8 cellular contexts compared by ENCODE assay signal in genomic region chr10:114550756-114551290, GRCh38.
DNase-seq lines count a peak whose midpoint lies in the region; ATAC-seq and TF ChIP-seq lines count a peak whose summit lies in the region.

No MANE protein-coding gene starts in this region.

- CTCF ChIA-PET in A673 (lab: Charles Lee) = no interaction called here
- CTCF ChIA-PET in Panc1 (lab: Charles Lee) = interaction anchor here (1.0 kb wide), 1 partner anchor 247 kb away, joined by 4 read pairs; no protein-coding TSS in a partner anchor

- H4K20me1 ChIP-seq in GM23338 (replicated peaks; ENCODE audit: insufficient read depth) = no peaks in the 10 kb centered on the region

- H3K4me1 ChIP-seq in A673 (ENCODE audit: insufficient read depth, low read length, poor library complexity, severe bottlenecking) = peaks cover 6% of the 10 kb centered on the region
- no peaks in the 10 kb centered on the region for H3K4me1 ChIP-seq in GM23338 (ENCODE audit: insufficient read depth)
- peaks cover 34% of the 10 kb centered on the region for H3K4me1 ChIP-seq in Panc1 (ENCODE audit: control insufficient read depth, insufficient read depth, low read length)
- peaks cover 0 to 3% of the 10 kb centered on the region in 2 donors for H3K4me1 ChIP-seq in esophagus (ENCODE audit: control insufficient read depth in 2 of 2, insufficient read depth in 2 of 2, low read length in 1 of 2)
- peaks cover 2% of the 10 kb centered on the region for H3K4me1 ChIP-seq in ovary (ENCODE audit: insufficient read depth)

- POLR2A ChIA-PET in A673 (lab: Charles Lee; ENCODE audit: low non-redundant PET) = no interaction called here
- POLR2A ChIA-PET in Panc1 (lab: Charles Lee) = no interaction called here

- DNase-seq in A673 (ENCODE audit: low spot score) (peak; percentile 65), GM23338 (ENCODE audit: low spot score) (peak; percentile 55), Panc1 (ENCODE audit: low read depth, low spot score) (no peak), ovary (no peak)
- DNase-seq in stimulated activated naive CD4-positive, alpha-beta T cell treated with Interleukin-2 at 50 U/mL for 16 hours (lab: John Stamatoyannopoulos, UW) = no peak

- peaks cover 2% of the 10 kb centered on the region for H3K27me3 Mint-ChIP-seq in GM23338 (ENCODE audit: insufficient read depth, low read depth, poor library complexity)

- H3K27me3 ChIP-seq in A673 (replicated peaks; ENCODE audit: insufficient read depth, low read depth, low read length, poor library complexity) (no peaks in the 10 kb centered on the region), GM23338 (ENCODE audit: insufficient read depth) (no peaks in the 10 kb centered on the region), Panc1 (ENCODE audit: control insufficient read depth, insufficient read depth, low read length) (no peaks in the 10 kb centered on the region), esophagus (ENCODE audit: control insufficient read depth in 1 of 2, insufficient read depth in 2 of 2, low read length in 2 of 2) (no peaks in the 10 kb centered on the region), ovary (no peaks in the 10 kb centered on the region)

- no peaks in the 10 kb centered on the region for H3K4me1 Mint-ChIP-seq in GM23338

- H3K9me2 ChIP-seq in GM23338 (ENCODE audit: insufficient read depth) = no peaks in the 10 kb centered on the region

- TF ChIP-seq CTCF in A673 (conservative IDR thresholded peaks at IDR 0.05; ENCODE audit: low read depth, low read length) = peak; percentile 66
- TF ChIP-seq CTCF in GM23338 (conservative IDR thresholded peaks at IDR 0.05; ENCODE audit: low read depth in 2 of 2) = peak in 1 of 2 experiments; percentile 74; a peak in 3 of 4 replicates
- peak; percentile 62 for TF ChIP-seq CTCF in Panc1 (IDR thresholded peaks at IDR 0.05)
- peak; percentile 51 to 60 (median 55) for TF ChIP-seq CTCF in ovary (IDR thresholded peaks at IDR 0.05)

- H3K36me3 Mint-ChIP-seq in GM23338 (ENCODE audit: low read depth) = no peaks in the 10 kb centered on the region

- no peaks in the 10 kb centered on the region for H3K79me2 ChIP-seq in GM23338 (replicated peaks; ENCODE audit: insufficient read depth)

- no peak overlapping the region for H3K27ac Mint-ChIP-seq in GM23338

- no peaks in the 10 kb centered on the region for H3F3A ChIP-seq in GM23338 (replicated peaks; ENCODE audit: low read depth)

- H2AFZ ChIP-seq in GM23338 = no peak overlapping the region

- TF ChIP-seq POLR2A in ovary (IDR thresholded peaks at IDR 0.05) = no peak

- TF ChIP-seq EP300 in ovary (IDR thresholded peaks at IDR 0.05) = no peak

- H3K4me2 ChIP-seq in GM23338 = no peak overlapping the region

- ATAC-seq in GM23338 = no peak
- peak; percentile 43 for ATAC-seq in Panc1
- ATAC-seq in GM18498 (IDR thresholded peaks at IDR 0.05; ENCODE audit: unreplicated experiment) = no peak
- no peak for ATAC-seq in HG03139 (IDR thresholded peaks at IDR 0.05; ENCODE audit: unreplicated experiment)

- H3K27ac ChIP-seq in A673 (ENCODE audit: low read depth, low read length, poor library complexity, severe bottlenecking) (no peak overlapping the region), GM23338 (ENCODE audit: low read depth) (no peak overlapping the region), Panc1 (ENCODE audit: low read length) (peak overlapping the region; percentile 81), esophagus (ENCODE audit: low read depth in 2 of 2, low read length in 1 of 2) (peak overlapping the region; percentile 12 to 37), ovary (no peak overlapping the region)

- H3K9me3 ChIP-seq in A673 (ENCODE audit: low read depth, low read length, poor library complexity, severe bottlenecking) = no peaks in the 10 kb centered on the region
- no peaks in the 10 kb centered on the region for H3K9me3 ChIP-seq in Panc1 (ENCODE audit: control insufficient read depth, insufficient read depth, low read depth, low read length)
- H3K9me3 ChIP-seq in esophagus (ENCODE audit: control insufficient read depth in 2 of 2, insufficient read depth in 1 of 2, low read depth in 1 of 2, low read length in 1 of 2) = no peaks in the 10 kb centered on the region
- no peaks in the 10 kb centered on the region for H3K9me3 ChIP-seq in ovary

- 49 to 54% methylated on average over 4 of the region's 4 CpGs for WGBS in esophagus, 2 donors
- 39 to 56% (median 53%) methylated on average over 4 of the region's 4 CpGs for WGBS in ovary, 3 donors

- H3K36me3 ChIP-seq in A673 (ENCODE audit: insufficient read depth, low read length, poor library complexity, severe bottlenecking) (no peaks in the 10 kb centered on the region), GM23338 (ENCODE audit: insufficient read depth) (no peaks in the 10 kb centered on the region), Panc1 (ENCODE audit: control insufficient read depth, insufficient read depth, low read length) (no peaks in the 10 kb centered on the region), esophagus (ENCODE audit: control insufficient read depth in 2 of 2, insufficient read depth in 2 of 2, low read length in 1 of 2) (no peaks in the 10 kb centered on the region), ovary (no peaks in the 10 kb centered on the region)

- no peak overlapping the region for H3K4me3 Mint-ChIP-seq in GM23338

- BruUV-seq in A673 (replicated peaks; lab: Mats Ljungman, UMichigan) (no TSS peak), Panc1 (replicated peaks; lab: Mats Ljungman, UMichigan) (no TSS peak)

- intact Hi-C loops in A673 (cut with micrococcal nuclease; ENCODE audit: unreplicated experiment) = loop anchor here (1.0 to 5.0 kb wide), 5 partner anchors 80 to 326 kb away; no protein-coding TSS in a partner anchor
- intact Hi-C loops in Panc1 (cut with micrococcal nuclease; ENCODE audit: unreplicated experiment) = loop anchor here (2.0 to 5.0 kb wide), 3 partner anchors 81 to 234 kb away; no protein-coding TSS in a partner anchor
- intact Hi-C loops in ovary (cut with DNase I) = loop anchor here (5.0 to 10.0 kb wide), 5 partner anchors 84 to 234 kb away; no protein-coding TSS in a partner anchor

- in situ Hi-C loops in Panc1 (cut with HindIII; ENCODE audit: low pct_unique_long_range_greater_than_20kb, low sequenced_read_pairs) = no loop called here

- H3K4me3 ChIP-seq in A673 (ENCODE audit: low read depth, low read length, poor library complexity, severe bottlenecking) (no peak overlapping the region), GM23338 (no peak overlapping the region), Panc1 (ENCODE audit: low read depth in 2 of 2, low read length in 2 of 2) (no peak overlapping the region), esophagus (ENCODE audit: low read depth in 1 of 2, low read length in 2 of 2) (no peak overlapping the region), ovary (no peak overlapping the region)

- H3K9me3 Mint-ChIP-seq in GM23338 = no peaks in the 10 kb centered on the region

TF ChIP-seq in GM23338, 12 proteins besides CTCF, POLR2A, EP300 and RAD21:
- TF ChIP-seq EZH2 (IDR thresholded peaks at IDR 0.05; ENCODE audit: low read depth, unreplicated experiment) = no peak

Comparison
In these comparisons a context has a peak if more than half of its experiments do, and no peak if none do; other contexts are left out.
1. DNase-seq: peak in A673 (single experiment) and GM23338 (single experiment); none in Panc1 (single experiment), ovary (0 of 5) and stimulated activated naive CD4-positive, alpha-beta T cell treated with Interleukin-2 at 50 U/mL for 16 hours (single experiment).
2. H3K27ac ChIP-seq: peak in Panc1 (single experiment) and esophagus (2 of 2); none in A673 (single experiment), GM23338 (single experiment) and ovary (0 of 2).